ENCODE assay signal across 1 cellular context in genomic region chr3:129369711-129370110, GRCh38.
TF ChIP-seq lines count a peak whose summit lies in the region.

No MANE protein-coding gene starts in this region.

TF ChIP-seq in H1, 55 proteins besides CTCF, POLR2A, EP300 and RAD21:
- TF ChIP-seq HDAC6 (IDR thresholded peaks at IDR 0.05; ENCODE audit: low read depth, low read length), result no peak
- no peak for TF ChIP-seq SUZ12 (IDR thresholded peaks at IDR 0.05; ENCODE audit: low read length)
- TF ChIP-seq SP2 (IDR thresholded peaks at IDR 0.05; ENCODE audit: low read length), result no peak
- no peak for TF ChIP-seq CEBPB (IDR thresholded peaks at IDR 0.05; ENCODE audit: low read depth, low read length)
- TF ChIP-seq SIX5 (IDR thresholded peaks at IDR 0.05; ENCODE audit: low read depth, low read length), result no peak
- TF ChIP-seq SAP30 (IDR thresholded peaks at IDR 0.05; ENCODE audit: insufficient read depth, insufficient replicate concordance, low read length), result no peak
- no peak for TF ChIP-seq CBX8 (IDR thresholded peaks at IDR 0.05; ENCODE audit: borderline replicate concordance, low read depth, low read length)
- TF ChIP-seq CREB1 (IDR thresholded peaks at IDR 0.05), result no peak
- TF ChIP-seq JUN (IDR thresholded peaks at IDR 0.05; ENCODE audit: low read depth, low read length), result no peak
- no peak for TF ChIP-seq EGR1 (IDR thresholded peaks at IDR 0.05; ENCODE audit: borderline replicate concordance, low read depth, low read length)
- no peak for TF ChIP-seq MAFK (IDR thresholded peaks at IDR 0.05; ENCODE audit: low read depth, low read length)
- TF ChIP-seq YY1 (IDR thresholded peaks at IDR 0.05; ENCODE audit: low read depth, low read length), result no peak
- no peak for TF ChIP-seq HDAC2 (IDR thresholded peaks at IDR 0.05; ENCODE audit: borderline replicate concordance in 1 of 2, low read depth in 2 of 2, low read length in 2 of 2)
- TF ChIP-seq TCF12 (IDR thresholded peaks at IDR 0.05; ENCODE audit: low read depth, low read length), result no peak
- no peak for TF ChIP-seq FOSL1 (IDR thresholded peaks at IDR 0.05; ENCODE audit: insufficient read depth, low read depth, low read length)
- TF ChIP-seq GABPA (IDR thresholded peaks at IDR 0.05; ENCODE audit: borderline replicate concordance, insufficient read depth, low read length), result no peak
